ENCODE assay signal across 13 cellular contexts in genomic region chr5:143154495-143155375, GRCh38.
A peak's percentile ranks its signal among the peaks of the same experiment; 100 is the strongest.
DNase-seq lines count a peak whose midpoint lies in the region; ATAC-seq and TF ChIP-seq lines count a peak whose summit lies in the region.
"Had no signal": no experiment of that assay in that cellular context is flagged by ENCODE, and none has a peak within 500 bp of the region (broad histone marks: within the 10 kb centered on the region; RNA-seq: fewer than 3 reads in every experiment).

No MANE protein-coding gene starts in this region.

- H3K27ac ChIP-seq in HUES64 (ENCODE audit: low read depth, low read length), result 0 out of 2 replicates have a peak overlapping the region, but pooled peaks have one; percentile 8
- H3K27ac ChIP-seq in lower lobe of right lung, result peak overlapping the region; percentile 38
- peak overlapping the region; percentile 66 to 75 for H3K27ac ChIP-seq in tibial artery

- CTCF ChIA-PET in GM10248 (lab: Yijun Ruan, JAX), result interaction anchor here (1.1 to 1.8 kb wide), 7 partner anchors 8 to 53 kb away, joined by 3 to 4 read pairs (median 3); no protein-coding TSS in a partner anchor

- intact Hi-C loops in lower lobe of right lung (cut with DNase I) (no loop called here), tibial artery (cut with DNase I; ENCODE audit: low total_unique reads) (no loop called here)

- H3K36me3 ChIP-seq in HUES64 (ENCODE audit: insufficient read depth, low read length) (no peaks in the 10 kb centered on the region), lower lobe of right lung (no peaks in the 10 kb centered on the region), tibial artery (no peaks in the 10 kb centered on the region)

- H3K27ac Mint-ChIP-seq in chondrocyte (ENCODE audit: unreplicated experiment), result peak overlapping the region; percentile 99

- H3K4me3 Mint-ChIP-seq in chondrocyte (ENCODE audit: unreplicated experiment), result peak overlapping the region; percentile 7

- 67% methylated on average over 5 of the region's 5 CpGs for WGBS in HUES64

- DNase-seq in chondrocyte (ENCODE audit: low spot score) (no peak), lower lobe of right lung (no peak), tibial artery (no peak), NCI-H1417 (lab: John Stamatoyannopoulos, UW) (no peak), KG1 (lab: John Stamatoyannopoulos, UW) (no peak), GM10248 (ENCODE audit: extremely low spot score) (no peak)
- DNase-seq: activated CD8-positive, alpha-beta memory T cell treated with anti-CD3 and anti-CD28 coated beads, Interleukin-2, amount 50 U/mL, for 48 hours; caudate nucleus; DMS 273 treated with DMSO at 0.1 percent for 48 hours; NCI-H345; posterior cingulate gyrus had no signal

- H3K27me3 Mint-ChIP-seq in chondrocyte (ENCODE audit: low read depth), result no peaks in the 10 kb centered on the region

- TF ChIP-seq CTCF in chondrocyte (IDR thresholded peaks at IDR 0.05) (no peak), lower lobe of right lung (IDR thresholded peaks at IDR 0.05) (no peak), tibial artery (IDR thresholded peaks at IDR 0.05) (no peak), GM10248 (IDR thresholded peaks at IDR 0.05; ENCODE audit: control extremely low read depth, extremely low read depth, low read depth, missing control alignments) (no peak)

- H3K9me3 ChIP-seq in HUES64 (ENCODE audit: insufficient read depth, low read depth, low read length), result no peaks in the 10 kb centered on the region
- no peaks in the 10 kb centered on the region for H3K9me3 ChIP-seq in lower lobe of right lung
- no peaks in the 10 kb centered on the region for H3K9me3 ChIP-seq in tibial artery

- POLR2A ChIA-PET in GM10248 (lab: Yijun Ruan, JAX), result no interaction called here

- ATAC-seq in lower lobe of right lung (no peak), GM19467 (IDR thresholded peaks at IDR 0.05; ENCODE audit: unreplicated experiment) (no peak)

- H3K4me1 ChIP-seq in HUES64 (ENCODE audit: insufficient read depth, low read length) (peaks cover 12% of the 10 kb centered on the region; the same call in 1 of the 2 replicates), lower lobe of right lung (peaks cover 24% of the 10 kb centered on the region), tibial artery (peaks cover 0 to 60% (median 40%) of the 10 kb centered on the region in 4 donors)

- no peaks in the 10 kb centered on the region for H3K27me3 ChIP-seq in HUES64 (ENCODE audit: insufficient read depth, low read length)
- H3K27me3 ChIP-seq in lower lobe of right lung (ENCODE audit: low read depth), result no peaks in the 10 kb centered on the region
- H3K27me3 ChIP-seq in tibial artery, result no peaks in the 10 kb centered on the region

- H3K9ac ChIP-seq in HUES64 (ENCODE audit: low read depth, low read length), result no peak overlapping the region

- H3K4me1 Mint-ChIP-seq in chondrocyte (ENCODE audit: low read depth), result peaks cover 48% of the 10 kb centered on the region

- no peaks in the 10 kb centered on the region for H3K9me3 Mint-ChIP-seq in chondrocyte (ENCODE audit: low read depth)

- H3K4me3 ChIP-seq in HUES64 (ENCODE audit: low read length), result no peak overlapping the region
- H3K4me3 ChIP-seq in lower lobe of right lung, result no peak overlapping the region
- no peak overlapping the region for H3K4me3 ChIP-seq in tibial artery

- peaks cover 1% of the 10 kb centered on the region for H3K36me3 Mint-ChIP-seq in chondrocyte (ENCODE audit: low read depth)

Comparison
In these comparisons a context has a peak if more than half of its experiments do, and no peak if none do; other contexts are left out.
1. H3K27ac ChIP-seq: peak in every context shown above with its lines; median percentile 70 in tibial artery; 38 in lower lobe of right lung; 8 in HUES64.